In the genomic region with DNA sequence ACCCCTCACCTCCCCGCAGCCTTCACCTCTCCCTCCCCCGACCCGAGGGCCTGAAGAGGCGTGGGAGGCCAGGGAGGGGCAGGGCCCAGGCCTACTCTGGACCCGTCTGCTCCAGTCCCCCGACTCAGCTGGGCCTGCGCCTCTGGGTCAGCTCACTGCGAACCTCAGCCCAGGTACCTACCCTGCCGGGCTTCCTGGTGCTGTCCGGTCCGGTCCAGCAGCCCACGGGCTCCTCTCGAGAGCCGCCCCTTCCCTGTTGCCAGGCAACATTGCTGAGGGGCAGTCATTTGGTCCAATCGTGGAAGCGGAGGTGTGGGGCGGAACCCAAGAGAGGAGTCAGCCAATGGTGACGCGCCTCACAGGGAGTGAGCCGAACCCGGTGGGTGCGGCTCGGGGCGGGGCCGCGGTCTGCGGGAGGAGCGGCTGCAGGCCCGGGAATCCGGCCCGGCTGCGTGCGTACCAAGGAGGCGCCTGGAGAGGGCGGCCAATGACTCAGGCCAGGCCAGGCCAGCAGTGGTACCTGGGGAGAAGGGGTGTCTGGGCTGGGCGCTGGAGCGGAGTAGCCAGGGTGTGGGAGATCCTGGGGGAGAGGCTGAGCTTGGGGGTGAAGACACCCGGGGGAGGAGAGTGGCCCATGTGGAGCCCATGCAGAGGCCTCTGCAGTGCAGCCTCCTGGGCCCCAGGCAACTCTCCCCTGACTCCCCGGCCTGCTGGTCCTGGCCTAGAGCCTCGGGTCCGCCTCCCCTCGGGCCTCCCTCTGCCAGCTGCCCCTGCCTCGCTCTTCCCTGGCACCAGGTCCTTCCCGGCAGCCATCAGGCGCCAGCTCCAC, we compare ENCODE assay signal across 1 cellular context.
TF ChIP-seq lines count a peak whose summit lies in the region.

A gene with protein sequence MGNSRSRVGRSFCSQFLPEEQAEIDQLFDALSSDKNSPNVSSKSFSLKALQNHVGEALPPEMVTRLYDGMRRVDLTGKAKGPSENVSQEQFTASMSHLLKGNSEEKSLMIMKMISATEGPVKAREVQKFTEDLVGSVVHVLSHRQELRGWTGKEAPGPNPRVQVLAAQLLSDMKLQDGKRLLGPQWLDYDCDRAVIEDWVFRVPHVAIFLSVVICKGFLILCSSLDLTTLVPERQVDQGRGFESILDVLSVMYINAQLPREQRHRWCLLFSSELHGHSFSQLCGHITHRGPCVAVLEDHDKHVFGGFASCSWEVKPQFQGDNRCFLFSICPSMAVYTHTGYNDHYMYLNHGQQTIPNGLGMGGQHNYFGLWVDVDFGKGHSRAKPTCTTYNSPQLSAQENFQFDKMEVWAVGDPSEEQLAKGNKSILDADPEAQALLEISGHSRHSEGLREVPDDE (minus strand): TSS at position 240 of the 829 bp plus-strand sequence. CDS start 6,573 bp downstream, outside the sequence.

TF ChIP-seq in HepG2, 621 proteins besides CTCF, POLR2A, EP300 and RAD21 (continued from another document):
- TF ChIP-seq, protein P1, sequence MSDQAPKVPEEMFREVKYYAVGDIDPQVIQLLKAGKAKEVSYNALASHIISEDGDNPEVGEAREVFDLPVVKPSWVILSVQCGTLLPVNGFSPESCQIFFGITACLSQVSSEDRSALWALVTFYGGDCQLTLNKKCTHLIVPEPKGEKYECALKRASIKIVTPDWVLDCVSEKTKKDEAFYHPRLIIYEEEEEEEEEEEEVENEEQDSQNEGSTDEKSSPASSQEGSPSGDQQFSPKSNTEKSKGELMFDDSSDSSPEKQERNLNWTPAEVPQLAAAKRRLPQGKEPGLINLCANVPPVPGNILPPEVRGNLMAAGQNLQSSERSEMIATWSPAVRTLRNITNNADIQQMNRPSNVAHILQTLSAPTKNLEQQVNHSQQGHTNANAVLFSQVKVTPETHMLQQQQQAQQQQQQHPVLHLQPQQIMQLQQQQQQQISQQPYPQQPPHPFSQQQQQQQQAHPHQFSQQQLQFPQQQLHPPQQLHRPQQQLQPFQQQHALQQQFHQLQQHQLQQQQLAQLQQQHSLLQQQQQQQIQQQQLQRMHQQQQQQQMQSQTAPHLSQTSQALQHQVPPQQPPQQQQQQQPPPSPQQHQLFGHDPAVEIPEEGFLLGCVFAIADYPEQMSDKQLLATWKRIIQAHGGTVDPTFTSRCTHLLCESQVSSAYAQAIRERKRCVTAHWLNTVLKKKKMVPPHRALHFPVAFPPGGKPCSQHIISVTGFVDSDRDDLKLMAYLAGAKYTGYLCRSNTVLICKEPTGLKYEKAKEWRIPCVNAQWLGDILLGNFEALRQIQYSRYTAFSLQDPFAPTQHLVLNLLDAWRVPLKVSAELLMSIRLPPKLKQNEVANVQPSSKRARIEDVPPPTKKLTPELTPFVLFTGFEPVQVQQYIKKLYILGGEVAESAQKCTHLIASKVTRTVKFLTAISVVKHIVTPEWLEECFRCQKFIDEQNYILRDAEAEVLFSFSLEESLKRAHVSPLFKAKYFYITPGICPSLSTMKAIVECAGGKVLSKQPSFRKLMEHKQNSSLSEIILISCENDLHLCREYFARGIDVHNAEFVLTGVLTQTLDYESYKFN (CRISPR knock-in tag; conservative IDR thresholded peaks at IDR 0.05) = peak; percentile 22; the same call in 1 of the 2 replicates
- TF ChIP-seq THAP11 (CRISPR knock-in tag; IDR thresholded peaks at IDR 0.05) = 0 out of 2 replicates have a peak, but pooled peaks have one; percentile 39
- peak; percentile 88 for TF ChIP-seq SAP130 (CRISPR knock-in tag; IDR thresholded peaks at IDR 0.05; ENCODE audit: low read depth)
- no peak for TF ChIP-seq HOXA7 (CRISPR knock-in tag; IDR thresholded peaks at IDR 0.05)
- TF ChIP-seq, protein P2, sequence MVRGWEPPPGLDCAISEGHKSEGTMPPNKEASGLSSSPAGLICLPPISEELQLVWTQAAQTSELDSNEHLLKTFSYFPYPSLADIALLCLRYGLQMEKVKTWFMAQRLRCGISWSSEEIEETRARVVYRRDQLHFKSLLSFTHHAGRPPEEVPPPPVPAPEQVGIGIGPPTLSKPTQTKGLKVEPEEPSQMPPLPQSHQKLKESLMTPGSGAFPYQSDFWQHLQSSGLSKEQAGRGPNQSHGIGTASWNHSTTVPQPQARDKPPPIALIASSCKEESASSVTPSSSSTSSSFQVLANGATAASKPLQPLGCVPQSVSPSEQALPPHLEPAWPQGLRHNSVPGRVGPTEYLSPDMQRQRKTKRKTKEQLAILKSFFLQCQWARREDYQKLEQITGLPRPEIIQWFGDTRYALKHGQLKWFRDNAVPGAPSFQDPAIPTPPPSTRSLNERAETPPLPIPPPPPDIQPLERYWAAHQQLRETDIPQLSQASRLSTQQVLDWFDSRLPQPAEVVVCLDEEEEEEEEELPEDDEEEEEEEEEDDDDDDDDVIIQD (CRISPR knock-in tag; IDR thresholded peaks at IDR 0.05; ENCODE audit: low read depth) = no peak
- TF ChIP-seq ZNF878 (CRISPR knock-in tag; IDR thresholded peaks at IDR 0.05) = no peak
- TF ChIP-seq ZNF326 (CRISPR knock-in tag; IDR thresholded peaks at IDR 0.05; ENCODE audit: borderline replicate concordance) = no peak
- no peak for TF ChIP-seq ATF7 (IDR thresholded peaks at IDR 0.05)
- no peak for TF ChIP-seq ATF7 (CRISPR knock-in tag; IDR thresholded peaks at IDR 0.05)
- no peak for TF ChIP-seq ZNF30 (CRISPR knock-in tag; IDR thresholded peaks at IDR 0.05)
- TF ChIP-seq THYN1 (CRISPR knock-in tag; IDR thresholded peaks at IDR 0.05; ENCODE audit: borderline replicate concordance, low read depth) = no peak
- no peak for TF ChIP-seq ZNF382 (CRISPR knock-in tag; IDR thresholded peaks at IDR 0.05; ENCODE audit: borderline replicate concordance)
- TF ChIP-seq ZNF543 (CRISPR knock-in tag; IDR thresholded peaks at IDR 0.05) = peak; percentile 96; the same call in 1 of the 2 replicates
- 0 out of 2 replicates have a peak, but pooled peaks have one; percentile 29 for TF ChIP-seq ZNF552 (CRISPR knock-in tag; IDR thresholded peaks at IDR 0.05; ENCODE audit: borderline replicate concordance)
- TF ChIP-seq KLF15 (CRISPR knock-in tag; IDR thresholded peaks at IDR 0.05; ENCODE audit: borderline replicate concordance) = peak; percentile 32; the same call in 1 of the 2 replicates
- TF ChIP-seq KDM3A (CRISPR knock-in tag; IDR thresholded peaks at IDR 0.05; ENCODE audit: low read depth) = no peak
- TF ChIP-seq MAFF (IDR thresholded peaks at IDR 0.05; ENCODE audit: low read depth, low read length) = no peak
- no peak for TF ChIP-seq NR2F6 (IDR thresholded peaks at IDR 0.05)
- 0 out of 2 replicates have a peak, but pooled peaks have one; percentile 5 for TF ChIP-seq NR2F6 (CRISPR knock-in tag; IDR thresholded peaks at IDR 0.05)
- no peak for TF ChIP-seq MTF2 (CRISPR knock-in tag; IDR thresholded peaks at IDR 0.05; ENCODE audit: borderline replicate concordance)
- TF ChIP-seq, protein P3, sequence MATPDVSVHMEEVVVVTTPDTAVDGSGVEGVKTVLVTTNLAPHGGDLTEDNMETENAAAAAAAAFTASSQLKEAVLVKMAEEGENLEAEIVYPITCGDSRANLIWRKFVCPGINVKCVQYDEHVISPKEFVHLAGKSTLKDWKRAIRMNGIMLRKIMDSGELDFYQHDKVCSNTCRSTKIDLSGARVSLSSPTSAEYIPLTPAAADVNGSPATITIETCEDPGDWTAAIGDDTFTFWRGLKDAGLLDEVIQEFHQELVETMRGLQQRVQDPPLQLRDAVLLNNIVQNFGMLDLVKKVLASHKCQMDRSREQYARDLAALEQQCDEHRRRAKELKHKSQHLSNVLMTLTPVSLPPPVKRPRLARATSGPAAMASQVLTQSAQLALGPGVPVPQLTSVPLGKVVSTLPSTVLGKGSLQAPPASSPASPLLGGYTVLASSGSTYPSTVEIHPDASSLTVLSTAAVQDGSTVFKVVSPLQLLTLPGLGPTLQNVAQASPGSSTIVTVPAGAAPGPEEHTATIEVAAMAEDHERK (CRISPR knock-in tag; IDR thresholded peaks at IDR 0.05; ENCODE audit: low read depth) = no peak
- TF ChIP-seq ZNF225 (CRISPR knock-in tag; IDR thresholded peaks at IDR 0.05) = peak; percentile 13; the same call in 1 of the 2 replicates
- TF ChIP-seq, protein P4, sequence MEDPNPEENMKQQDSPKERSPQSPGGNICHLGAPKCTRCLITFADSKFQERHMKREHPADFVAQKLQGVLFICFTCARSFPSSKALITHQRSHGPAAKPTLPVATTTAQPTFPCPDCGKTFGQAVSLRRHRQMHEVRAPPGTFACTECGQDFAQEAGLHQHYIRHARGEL (CRISPR knock-in tag; IDR thresholded peaks at IDR 0.05) = no peak
- TF ChIP-seq, protein P5, sequence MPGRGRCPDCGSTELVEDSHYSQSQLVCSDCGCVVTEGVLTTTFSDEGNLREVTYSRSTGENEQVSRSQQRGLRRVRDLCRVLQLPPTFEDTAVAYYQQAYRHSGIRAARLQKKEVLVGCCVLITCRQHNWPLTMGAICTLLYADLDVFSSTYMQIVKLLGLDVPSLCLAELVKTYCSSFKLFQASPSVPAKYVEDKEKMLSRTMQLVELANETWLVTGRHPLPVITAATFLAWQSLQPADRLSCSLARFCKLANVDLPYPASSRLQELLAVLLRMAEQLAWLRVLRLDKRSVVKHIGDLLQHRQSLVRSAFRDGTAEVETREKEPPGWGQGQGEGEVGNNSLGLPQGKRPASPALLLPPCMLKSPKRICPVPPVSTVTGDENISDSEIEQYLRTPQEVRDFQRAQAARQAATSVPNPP (CRISPR knock-in tag; IDR thresholded peaks at IDR 0.05) = no peak
- TF ChIP-seq ZNF780A (CRISPR knock-in tag; IDR thresholded peaks at IDR 0.05) = no peak
- no peak for TF ChIP-seq ZFP36L2 (CRISPR knock-in tag; IDR thresholded peaks at IDR 0.05)
- 0 out of 2 replicates have a peak, but pooled peaks have one; percentile 26 for TF ChIP-seq ZSCAN12 (CRISPR knock-in tag; IDR thresholded peaks at IDR 0.05)
- TF ChIP-seq HES4 (CRISPR knock-in tag; IDR thresholded peaks at IDR 0.05; ENCODE audit: borderline replicate concordance) = peak; percentile 89; the same call in 1 of the 2 replicates
- TF ChIP-seq CHD2 (IDR thresholded peaks at IDR 0.05; ENCODE audit: low read depth, low read length) = peak; percentile 61; the same call in 1 of the 2 replicates
- TF ChIP-seq TBP (CRISPR knock-in tag; IDR thresholded peaks at IDR 0.05) = no peak; the same call in 1 of the 2 replicates
- 0 out of 2 replicates have a peak, but pooled peaks have one; percentile 10 for TF ChIP-seq GLI4 (CRISPR knock-in tag; IDR thresholded peaks at IDR 0.05; ENCODE audit: borderline replicate concordance)
- TF ChIP-seq NFYB (CRISPR knock-in tag; IDR thresholded peaks at IDR 0.05) = peak; percentile 96
- TF ChIP-seq, protein P6, sequence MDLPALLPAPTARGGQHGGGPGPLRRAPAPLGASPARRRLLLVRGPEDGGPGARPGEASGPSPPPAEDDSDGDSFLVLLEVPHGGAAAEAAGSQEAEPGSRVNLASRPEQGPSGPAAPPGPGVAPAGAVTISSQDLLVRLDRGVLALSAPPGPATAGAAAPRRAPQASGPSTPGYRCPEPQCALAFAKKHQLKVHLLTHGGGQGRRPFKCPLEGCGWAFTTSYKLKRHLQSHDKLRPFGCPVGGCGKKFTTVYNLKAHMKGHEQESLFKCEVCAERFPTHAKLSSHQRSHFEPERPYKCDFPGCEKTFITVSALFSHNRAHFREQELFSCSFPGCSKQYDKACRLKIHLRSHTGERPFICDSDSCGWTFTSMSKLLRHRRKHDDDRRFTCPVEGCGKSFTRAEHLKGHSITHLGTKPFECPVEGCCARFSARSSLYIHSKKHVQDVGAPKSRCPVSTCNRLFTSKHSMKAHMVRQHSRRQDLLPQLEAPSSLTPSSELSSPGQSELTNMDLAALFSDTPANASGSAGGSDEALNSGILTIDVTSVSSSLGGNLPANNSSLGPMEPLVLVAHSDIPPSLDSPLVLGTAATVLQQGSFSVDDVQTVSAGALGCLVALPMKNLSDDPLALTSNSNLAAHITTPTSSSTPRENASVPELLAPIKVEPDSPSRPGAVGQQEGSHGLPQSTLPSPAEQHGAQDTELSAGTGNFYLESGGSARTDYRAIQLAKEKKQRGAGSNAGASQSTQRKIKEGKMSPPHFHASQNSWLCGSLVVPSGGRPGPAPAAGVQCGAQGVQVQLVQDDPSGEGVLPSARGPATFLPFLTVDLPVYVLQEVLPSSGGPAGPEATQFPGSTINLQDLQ (CRISPR knock-in tag; IDR thresholded peaks at IDR 0.05) = no peak
